24 cellular contexts compared by ENCODE assay signal in genomic region chr6:147933201-147933600, GRCh38.
DNase-seq lines count a peak whose midpoint lies in the region; ATAC-seq, FAIRE-seq and TF ChIP-seq lines count a peak whose summit lies in the region.
"Had no signal": no experiment of that assay in that cellular context is flagged by ENCODE, and none has a peak within 500 bp of the region (broad histone marks: within the 10 kb centered on the region; RNA-seq: fewer than 3 reads in every experiment).

No MANE protein-coding gene starts in this region.

- H3K27me3 ChIP-seq in RWPE2 (ENCODE audit: insufficient read depth, poor library complexity, severe bottlenecking) (no peaks in the 10 kb centered on the region), mammary epithelial cell (ENCODE audit: insufficient read depth, low read length) (no peaks in the 10 kb centered on the region), neural progenitor cell (no peaks in the 10 kb centered on the region)

- 0 out of 3 replicates have a peak, but pooled peaks have one; percentile 31 for ATAC-seq in RWPE2 (ENCODE audit: low read depth)
- ATAC-seq: A549, GM12878, HCT116 had no signal

- H3K4me3 ChIP-seq in RWPE2 (ENCODE audit: severe bottlenecking) (no peak overlapping the region), mammary epithelial cell (replicated peaks in 1 of 3; ENCODE audit: insufficient read depth in 1 of 3, low read depth in 2 of 3, low read length in 3 of 3) (no peak overlapping the region), neural progenitor cell (no peak overlapping the region)
- H3K4me3 ChIP-seq: A549, GM12878 had no signal

- H3K9me3 Mint-ChIP-seq in neural progenitor cell = peaks cover 10% of the 10 kb centered on the region

- H3K4me1 ChIP-seq in RWPE2 (ENCODE audit: insufficient read depth, poor library complexity, severe bottlenecking) (peaks cover 9% of the 10 kb centered on the region), mammary epithelial cell (ENCODE audit: insufficient read depth, low read length) (peaks cover 40% of the 10 kb centered on the region), neural progenitor cell (peaks cover 5% of the 10 kb centered on the region)
- H3K4me1 ChIP-seq: A549 had no signal

- H3K9me3 ChIP-seq in RWPE2 (ENCODE audit: severe bottlenecking) (no peaks in the 10 kb centered on the region), mammary epithelial cell (replicated peaks; ENCODE audit: insufficient read depth, low read length) (no peaks in the 10 kb centered on the region), neural progenitor cell (ENCODE audit: low read depth) (no peaks in the 10 kb centered on the region)
- H3K9me3 ChIP-seq: A549, Caco-2 had no signal

- peak; percentile 15 for DNase-seq in DMS53 (lab: John Stamatoyannopoulos, UW)
- DNase-seq in DMS53 treated with DMSO at 0.1 percent for 48 hours (lab: John Stamatoyannopoulos, UW; ENCODE audit: unreplicated experiment) = no peak
- no peak for DNase-seq in RWPE2 (ENCODE audit: low spot score)
- no peak for DNase-seq in mammary epithelial cell
- peak; percentile 6 for DNase-seq in neural progenitor cell (ENCODE audit: low spot score)
- no peak for DNase-seq in LoVo (ENCODE audit: low spot score)
- DNase-seq in DMS114 treated with DMSO at 0.1 percent for 48 hours (lab: John Stamatoyannopoulos, UW; ENCODE audit: unreplicated experiment) = no peak
- no peak for DNase-seq in RCC 7860 (ENCODE audit: low spot score)
- DNase-seq: AML-193; CD4-positive, alpha-beta T cell; DND-41; EL; GOT3; H7; HFFc6 had no signal

- peaks cover 11% of the 10 kb centered on the region for H3K4me1 Mint-ChIP-seq in neural progenitor cell

- H3K27ac ChIP-seq in RWPE2 (ENCODE audit: poor library complexity, severe bottlenecking) = no peak overlapping the region
- H3K27ac ChIP-seq in mammary epithelial cell (ENCODE audit: insufficient read depth, low read depth, low read length) = no peak overlapping the region
- no peak overlapping the region for H3K27ac ChIP-seq in neural progenitor cell
- H3K27ac ChIP-seq: 22Rv1, A549, C4-2B, HL-60 had no signal

- H3K9ac ChIP-seq in mammary epithelial cell (ENCODE audit: insufficient read depth, low read length) (no peak overlapping the region), neural progenitor cell (no peak overlapping the region)

- WGBS in mammary epithelial cell (ENCODE audit: low coverage, missing lambda C conversion rate) = 0% methylated on average over 1 of the region's 1 CpG

- CTCF ChIA-PET in mammary epithelial cell (lab: Charles Lee; ENCODE audit: low non-redundant PET) = no interaction called here

- no peak for TF ChIP-seq CTCF in RWPE2 (IDR thresholded peaks at IDR 0.05; ENCODE audit: poor library complexity, severe bottlenecking)
- TF ChIP-seq CTCF in mammary epithelial cell (conservative IDR thresholded peaks at IDR 0.05 in 1 of 2, IDR thresholded peaks at IDR 0.05 in 1 of 2; ENCODE audit: extremely low read depth in 1 of 2, insufficient read depth in 1 of 2, low read depth in 1 of 2, low read length in 2 of 2) = no peak
- no peak for TF ChIP-seq CTCF in neural progenitor cell (IDR thresholded peaks at IDR 0.05)

- H3K4me2 ChIP-seq in mammary epithelial cell (ENCODE audit: insufficient read depth, low read depth, low read length) = no peak overlapping the region
- no peak overlapping the region for H3K4me2 ChIP-seq in neural progenitor cell
- H3K4me2 ChIP-seq: A549 had no signal

- H3K4me3 Mint-ChIP-seq in neural progenitor cell = no peak overlapping the region
- H3K4me3 Mint-ChIP-seq: CD4-positive, alpha-beta T cell; HFFc6 had no signal

- H2AFZ ChIP-seq in mammary epithelial cell (ENCODE audit: low read depth, low read length) (peak overlapping the region; percentile 14), neural progenitor cell (replicated peaks) (no peak overlapping the region)

- H4K20me1 ChIP-seq in mammary epithelial cell (ENCODE audit: insufficient read depth, low read length) (no peaks in the 10 kb centered on the region), neural progenitor cell (ENCODE audit: low read depth) (no peaks in the 10 kb centered on the region)

- intact Hi-C loops in mammary epithelial cell (cut with micrococcal nuclease) = no loop called here

- FAIRE-seq in RCC 7860 (lab: Jason Lieb, UNC) = no peak
- FAIRE-seq: A549, D721Med, GM12878, GM19239 had no signal

- peaks cover 1% of the 10 kb centered on the region for H3K36me3 Mint-ChIP-seq in neural progenitor cell

- no peak overlapping the region for H3K27ac Mint-ChIP-seq in neural progenitor cell
- H3K27ac Mint-ChIP-seq: CD4-positive, alpha-beta T cell; HFFc6 had no signal

- in situ Hi-C loops in mammary epithelial cell (cut with MboI; ENCODE audit: low sequenced_read_pairs in 2 of 2) = no loop called here

- H3K36me3 ChIP-seq in RWPE2 (ENCODE audit: low read depth) (no peaks in the 10 kb centered on the region), mammary epithelial cell (ENCODE audit: insufficient read depth, low read length) (no peaks in the 10 kb centered on the region), neural progenitor cell (no peaks in the 10 kb centered on the region)

- H3F3A ChIP-seq in neural progenitor cell (ENCODE audit: low read depth) = no peaks in the 10 kb centered on the region

- no TSS peak for BruUV-seq in mammary epithelial cell (replicated peaks; lab: Mats Ljungman, UMichigan)

- H3K27me3 Mint-ChIP-seq in neural progenitor cell (ENCODE audit: insufficient read depth, low read depth) = peaks cover 2% of the 10 kb centered on the region
- H3K27me3 Mint-ChIP-seq: CD4-positive, alpha-beta T cell had no signal

- H3K79me2 ChIP-seq in mammary epithelial cell (ENCODE audit: insufficient read depth, low read length) (no peaks in the 10 kb centered on the region), neural progenitor cell (ENCODE audit: low read depth) (no peaks in the 10 kb centered on the region)

- dilution Hi-C loops in mammary epithelial cell (cut with HindIII; ENCODE audit: low sequenced_read_pairs) = no loop called here

Comparison
In these comparisons a context has a peak if more than half of its experiments do, and no peak if none do; other contexts are left out.
1. DNase-seq: peak in DMS53 (single experiment) and neural progenitor cell (single experiment); none in DMS53 treated with DMSO at 0.1 percent for 48 hours (single experiment), RWPE2 (single experiment), mammary epithelial cell (single experiment), LoVo (single experiment), DMS114 treated with DMSO at 0.1 percent for 48 hours (single experiment) and RCC 7860 (single experiment).